ENCODE assay signal across 29 cellular contexts in genomic region chr11:75743711-75744563, GRCh38. TPM values are rescaled to one million over a fixed set of nuclear protein-coding genes. Genes with fewer than 3 reads are reported as not detected.
DNase-seq lines count a peak whose midpoint lies in the region; ATAC-seq, FAIRE-seq and TF ChIP-seq lines count a peak whose summit lies in the region.
"Had no signal": no experiment of that assay in that cellular context is flagged by ENCODE, and none has a peak within 500 bp of the region (broad histone marks: within the 10 kb centered on the region; RNA-seq: fewer than 3 reads in every experiment).

No MANE protein-coding gene starts in this region.

- no peak overlapping the region for H3K9ac ChIP-seq in keratinocyte (ENCODE audit: control insufficient read depth, extremely low read depth, insufficient read depth, low read length)
- H3K9ac ChIP-seq: GM23248 had no signal

- no peak overlapping the region for H3K4me2 ChIP-seq in keratinocyte (ENCODE audit: control insufficient read depth, extremely low read depth, insufficient read depth, low read depth, low read length)
- H3K4me2 ChIP-seq: A549 had no signal

- 27 to 31% (median 29%) methylated on average over 9 of the region's 9 CpGs for WGBS in psoas muscle, 3 donors

- H3K27ac ChIP-seq in keratinocyte (ENCODE audit: control insufficient read depth, insufficient read depth, low read length) = no peak overlapping the region
- no peak overlapping the region for H3K27ac ChIP-seq in psoas muscle
- H3K27ac ChIP-seq: A549, GM23248, ovary had no signal

- H3K4me3 ChIP-seq in keratinocyte (ENCODE audit: control insufficient read depth in 2 of 3, extremely low read depth in 1 of 3, insufficient read depth in 2 of 3, low read depth in 1 of 3, low read length in 3 of 3) = no peak overlapping the region
- no peak overlapping the region for H3K4me3 ChIP-seq in psoas muscle
- H3K4me3 ChIP-seq in BE2C (ENCODE audit: low read depth, low read length) = no peak overlapping the region
- H3K4me3 ChIP-seq: A549, GM23248, lung, ovary had no signal

- H3K9me1 ChIP-seq in keratinocyte (ENCODE audit: control insufficient read depth, extremely low read depth, insufficient read depth, low read length) = no peaks in the 10 kb centered on the region

- no peaks in the 10 kb centered on the region for H3K36me3 ChIP-seq in keratinocyte (ENCODE audit: control insufficient read depth in 2 of 2, extremely low read depth in 1 of 2, insufficient read depth in 2 of 2, low read length in 2 of 2)
- H3K36me3 ChIP-seq in psoas muscle (ENCODE audit: insufficient read depth in 1 of 2, low read depth in 1 of 2) = no peaks in the 10 kb centered on the region
- no peaks in the 10 kb centered on the region for H3K36me3 ChIP-seq in BE2C
- H3K36me3 ChIP-seq: ovary had no signal

- H3K79me2 ChIP-seq in keratinocyte (ENCODE audit: control insufficient read depth, insufficient read depth, low read length) = no peaks in the 10 kb centered on the region

- TF ChIP-seq CTCF in keratinocyte (optimal IDR thresholded peaks at IDR 0.05 in 1 of 3, IDR thresholded peaks at IDR 0.05 in 1 of 3, conservative IDR thresholded peaks at IDR 0.05 in 1 of 3; ENCODE audit: extremely low read depth in 1 of 3, insufficient read depth in 2 of 3, low read length in 3 of 3) (no peak), psoas muscle (IDR thresholded peaks at IDR 0.05) (no peak), BE2C (IDR thresholded peaks at IDR 0.05; ENCODE audit: low read depth, low read length) (no peak)

- no peaks in the 10 kb centered on the region for H3K9me3 ChIP-seq in keratinocyte (ENCODE audit: control insufficient read depth, low read depth, low read length)
- H3K9me3 ChIP-seq in psoas muscle = no peaks in the 10 kb centered on the region
- H3K9me3 ChIP-seq in BE2C = no peaks in the 10 kb centered on the region
- H3K9me3 ChIP-seq: ovary had no signal

- intact Hi-C loops in Right ventricle myocardium superior (cut with DNase I) (no loop called here), cardiac septum (cut with DNase I) (no loop called here), psoas muscle (cut with DNase I) (no loop called here)

- peak; percentile 68 for DNase-seq in Right ventricle myocardium superior
- no peak for DNase-seq in cardiac septum (ENCODE audit: low spot score)
- DNase-seq in keratinocyte (ENCODE audit: low read depth, low spot score) = peak; percentile 21
- DNase-seq in psoas muscle = no peak
- no peak for DNase-seq in BE2C
- DNase-seq in iPS-NIHi11 (ENCODE audit: low spot score) = no peak
- DNase-seq in stimulated activated naive CD4-positive, alpha-beta T cell (lab: John Stamatoyannopoulos, UW) = no peak
- DNase-seq: activated CD8-positive, alpha-beta T cell treated with anti-CD3 and anti-CD28 coated beads, Interleukin-2, amount 10 ng/mL, durations not matched to agents 7 days and 5 days; CD4-positive, alpha-beta T cell; DND-41; GF-D8; GM23248; IMR-90; islet precursor cell; NCI-H748 treated with DMSO at 0.1 percent for 48 hours; nephron progenitor cell; ovary; retina; stimulated activated CD4-positive, alpha-beta T cell treated with anti-CD3 and anti-CD28 coated beads, Interleukin-12 subunit alpha, Interleukin-12 subunit beta, amount 100 ng/mL, for 4 hours; stimulated activated CD4-positive, alpha-beta T cell treated with anti-CD3 and anti-CD28 coated beads, Interleukin-4, amount 100 ng/mL, for 1 hour; trophoblast cell had no signal

- H3K4me1 ChIP-seq in keratinocyte (ENCODE audit: control insufficient read depth, extremely low read depth, insufficient read depth, low read length) (peaks cover 7% of the 10 kb centered on the region), psoas muscle (peaks cover 7% of the 10 kb centered on the region), BE2C (no peaks in the 10 kb centered on the region)
- H3K4me1 ChIP-seq: A549 had no signal

- H3K27me3 ChIP-seq in keratinocyte (ENCODE audit: control insufficient read depth, extremely low read depth, insufficient read depth, low read length) (peaks cover 4% of the 10 kb centered on the region), psoas muscle (ENCODE audit: insufficient read depth in 3 of 3, low read length in 2 of 3) (peaks cover 0 to 2% (median 0%) of the 10 kb centered on the region in 3 donors), BE2C (no peaks in the 10 kb centered on the region)
- H3K27me3 ChIP-seq: ovary had no signal

- dilution Hi-C loops in keratinocyte (cut with MboI; ENCODE audit: extremely low pct_ligation_motif_present, low sequenced_read_pairs) = no loop called here

- ATAC-seq in Right ventricle myocardium superior (ENCODE audit: poor library complexity) = peak; percentile 18
- peak; percentile 62 to 95 (median 85) for ATAC-seq in psoas muscle
- no peak for ATAC-seq in GM19351 (IDR thresholded peaks at IDR 0.05; ENCODE audit: unreplicated experiment)
- ATAC-seq: A549; activated CD8-positive, alpha-beta T cell treated with anti-CD3 and anti-CD28 coated beads, Interleukin-2, amount 10 ng/mL, durations not matched to agents 7 days and 5 days; activated naive CD4-positive, alpha-beta T cell treated with anti-CD3 and anti-CD28 coated beads, Interleukin-2, amount 50 U/mL, for 72 hours had no signal

- no peak overlapping the region for H2AFZ ChIP-seq in keratinocyte (ENCODE audit: control insufficient read depth, low read length)
- H2AFZ ChIP-seq: GM23248 had no signal

- no peaks in the 10 kb centered on the region for H4K20me1 ChIP-seq in keratinocyte (ENCODE audit: control insufficient read depth, extremely low read depth, insufficient read depth, low read length)

- FAIRE-seq in keratinocyte (lab: Jason Lieb, UNC) = no peak
- FAIRE-seq: A549, D721Med, endothelial cell of umbilical vein, RCC 7860 had no signal

RNA-seq across cellular contexts. Expression of gene DGAT2, which starts 24.6 kb away (rescaled TPM):
- total RNA-seq in Right ventricle myocardium superior (20.7 TPM), cardiac septum (10.3 TPM), psoas muscle (1 to 10 TPM; 1.1 to 6.7 (median 3.4) TPM)
- polyA plus RNA-seq in keratinocyte (1.8 to 6.9 TPM (median 2.4 TPM) in 3 replicates), psoas muscle (10 to 100 TPM in 1 of 3 donors, 1 to 10 TPM in 2; 1.2 to 14.1 (median 3.0) TPM)
- 27.3 TPM for polyA plus RNA-seq in keratinocyte (2011; ENCODE audit: low read depth)
- 1.8 and 2.1 TPM in 2 replicates for polyA plus RNA-seq in keratinocyte (2011; cell fraction: cytosol; rRNA removed)
- polyA plus RNA-seq in keratinocyte (2011; cell fraction: nucleus; rRNA removed) = 3.5 and 3.6 TPM in 2 replicates
- polyA plus RNA-seq in keratinocyte (2012; ENCODE audit: low replicate concordance) = 1.6 and 53.5 TPM in 2 replicates
- 1.2 to 7.9 TPM (median 3.7 TPM) in 3 replicates for polyA minus RNA-seq in keratinocyte
- 2.3 TPM for polyA minus RNA-seq in keratinocyte (2011; cell fraction: cytosol; rRNA and poly(A)+ RNA removed)
- 1.4 and 2.6 TPM in 2 replicates for polyA minus RNA-seq in keratinocyte (2011; cell fraction: nucleus; rRNA and poly(A)+ RNA removed)
- 2.6 TPM for polyA plus RNA-seq in BE2C (2012; ENCODE audit: insufficient read depth, insufficient read length, low read depth)

RNA-seq across cellular contexts. Expression of gene MOGAT2, which starts 26.3 kb away (rescaled TPM):
- total RNA-seq in Right ventricle myocardium superior = 0.13 TPM
- not detected for total RNA-seq in cardiac septum
- not detected in 3 replicates for polyA plus RNA-seq in keratinocyte
- polyA plus RNA-seq in keratinocyte (2011; ENCODE audit: low read depth) = not detected
- not detected in 2 replicates for polyA plus RNA-seq in keratinocyte (2011; cell fraction: cytosol; rRNA removed)
- not detected in 2 replicates for polyA plus RNA-seq in keratinocyte (2011; cell fraction: nucleus; rRNA removed)
- not detected in 2 replicates for polyA plus RNA-seq in keratinocyte (2012; ENCODE audit: low replicate concordance)
- polyA minus RNA-seq in keratinocyte = not detected in 3 replicates
- polyA minus RNA-seq in keratinocyte (2011; cell fraction: cytosol; rRNA and poly(A)+ RNA removed) = not detected
- polyA minus RNA-seq in keratinocyte (2011; cell fraction: nucleus; rRNA and poly(A)+ RNA removed) = not detected in 2 replicates
- total RNA-seq in psoas muscle = not detected
- under 1 TPM in 2 of 3 donors, not detected in 1; 0.04 to 0.19 TPM for polyA plus RNA-seq in psoas muscle
- not detected for polyA plus RNA-seq in BE2C (2012; ENCODE audit: insufficient read depth, insufficient read length, low read depth)
- total RNA-seq: activated CD8-positive, alpha-beta T cell treated with anti-CD3 and anti-CD28 coated beads, Interleukin-2, amount 10 ng/mL, durations not matched to agents 7 days and 5 days; activated naive CD4-positive, alpha-beta T cell treated with anti-CD3 and anti-CD28 coated beads, Interleukin-2, amount 50 U/mL, for 72 hours; CD4-positive, alpha-beta T cell; endothelial cell of umbilical vein; GM23248; IMR-90; mononuclear cell had no signal
- polyA plus RNA-seq: A549, endothelial cell of umbilical vein, GM23248, IMR-90, ovary had no signal

Comparison
In these comparisons a context has a peak if more than half of its experiments do, and no peak if none do; other contexts are left out.
1. DNase-seq: peak in Right ventricle myocardium superior (single experiment) and keratinocyte (single experiment); none in cardiac septum (single experiment), psoas muscle (0 of 2), BE2C (single experiment), iPS-NIHi11 (single experiment) and stimulated activated naive CD4-positive, alpha-beta T cell (0 of 6).